ENCODE assay signal across 2 cellular contexts in the genomic region with DNA sequence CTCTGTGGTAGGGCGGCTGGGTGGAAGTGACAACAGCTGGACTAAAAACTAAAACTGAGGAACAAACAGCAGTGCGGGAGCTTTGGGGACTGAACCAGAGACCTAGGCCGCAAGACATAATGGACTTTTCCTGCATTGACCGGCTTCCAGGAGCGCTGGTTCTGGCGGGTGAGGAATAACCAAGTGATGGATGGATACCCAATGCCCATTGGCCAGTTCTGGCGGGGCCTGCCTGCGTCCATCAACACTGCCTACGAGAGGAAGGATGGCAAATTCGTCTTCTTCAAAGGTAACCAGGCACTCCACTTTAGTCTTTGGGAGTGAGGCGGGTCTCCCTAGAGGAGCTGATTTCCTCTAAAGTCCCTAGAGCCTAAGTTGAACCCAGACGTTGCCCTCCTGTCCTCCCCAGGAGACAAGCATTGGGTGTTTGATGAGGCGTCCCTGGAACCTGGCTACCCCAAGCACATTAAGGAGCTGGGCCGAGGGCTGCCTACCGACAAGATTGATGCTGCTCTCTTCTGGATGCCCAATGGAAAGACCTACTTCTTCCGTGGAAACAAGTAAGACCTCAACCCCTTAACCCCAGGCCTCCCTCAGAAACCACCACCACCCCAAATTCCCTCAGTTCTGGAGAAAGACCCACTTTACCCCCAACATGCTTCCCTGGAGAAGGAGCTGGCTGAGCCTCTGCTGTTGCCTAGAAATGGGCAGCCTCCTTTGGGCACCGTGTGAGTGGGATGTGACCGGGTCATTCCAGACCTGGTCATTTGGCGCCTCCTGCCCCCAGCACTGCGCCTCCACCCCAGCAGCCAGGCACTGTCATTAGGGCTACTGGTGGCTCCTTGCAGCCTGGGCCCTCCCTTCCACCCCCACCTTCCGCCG.
A peak's percentile ranks its signal among the peaks of the same experiment; 100 is the strongest.
TF ChIP-seq lines count a peak whose summit lies in the region.

No MANE protein-coding gene starts in this region.

TF ChIP-seq in HepG2, 621 proteins besides CTCF, POLR2A, EP300 and RAD21:
- no peak for TF ChIP-seq POLR2AphosphoS2 (IDR thresholded peaks at IDR 0.05; ENCODE audit: low read depth, low read length)
- TF ChIP-seq STAG1 (CRISPR knock-in tag; IDR thresholded peaks at IDR 0.05): peak; percentile 30; the same call in 1 of the 2 replicates
- TF ChIP-seq CHD2 (IDR thresholded peaks at IDR 0.05; ENCODE audit: low read depth, low read length): no peak
- no peak for TF ChIP-seq ZNF839 (CRISPR knock-in tag; IDR thresholded peaks at IDR 0.05; ENCODE audit: borderline replicate concordance)
- no peak for TF ChIP-seq ETV6 (CRISPR knock-in tag; conservative IDR thresholded peaks at IDR 0.05)
- no peak for TF ChIP-seq NKX3-1 (CRISPR knock-in tag; IDR thresholded peaks at IDR 0.05)
- no peak for TF ChIP-seq FOXO1 (CRISPR knock-in tag; IDR thresholded peaks at IDR 0.05)
- TF ChIP-seq, protein P1, sequence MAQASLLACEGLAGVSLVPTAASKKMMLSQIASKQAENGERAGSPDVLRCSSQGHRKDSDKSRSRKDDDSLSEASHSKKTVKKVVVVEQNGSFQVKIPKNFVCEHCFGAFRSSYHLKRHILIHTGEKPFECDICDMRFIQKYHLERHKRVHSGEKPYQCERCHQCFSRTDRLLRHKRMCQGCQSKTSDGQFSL (CRISPR knock-in tag; IDR thresholded peaks at IDR 0.05): no peak
TF ChIP-seq in HepG2: peak in this region for 1.

TF ChIP-seq in GM23338, 12 proteins besides CTCF, POLR2A, EP300 and RAD21:
- TF ChIP-seq STAT1 (IDR thresholded peaks at IDR 0.05; ENCODE audit: unreplicated experiment) (no peak), REST (IDR thresholded peaks at IDR 0.05; ENCODE audit: unreplicated experiment) (no peak)
TF ChIP-seq in GM23338: peak in this region for 0.
